In the genomic region with DNA sequence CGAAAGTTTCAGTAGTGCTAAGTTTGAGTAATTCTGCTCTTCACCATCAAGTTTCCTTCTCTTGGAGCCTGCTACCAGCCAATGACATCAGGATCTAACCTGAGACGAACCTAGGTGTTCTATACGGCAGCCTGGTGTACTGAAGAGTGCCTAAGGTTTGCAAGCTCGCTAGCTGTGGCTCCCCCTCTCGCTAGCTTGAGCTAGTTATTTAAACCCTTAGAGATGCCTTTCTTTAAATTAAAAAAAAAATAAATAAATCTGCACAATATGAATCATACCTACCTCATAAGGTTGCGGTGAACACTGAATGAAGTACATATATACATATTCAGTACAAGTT, we compare ENCODE assay signal across 1 cellular context.
TF ChIP-seq lines count a peak whose summit lies in the region.

No MANE protein-coding gene starts in this region.

TF ChIP-seq in GM12878, 131 proteins besides CTCF, POLR2A, EP300 and RAD21 (continued from another document):
- TF ChIP-seq, protein P1, sequence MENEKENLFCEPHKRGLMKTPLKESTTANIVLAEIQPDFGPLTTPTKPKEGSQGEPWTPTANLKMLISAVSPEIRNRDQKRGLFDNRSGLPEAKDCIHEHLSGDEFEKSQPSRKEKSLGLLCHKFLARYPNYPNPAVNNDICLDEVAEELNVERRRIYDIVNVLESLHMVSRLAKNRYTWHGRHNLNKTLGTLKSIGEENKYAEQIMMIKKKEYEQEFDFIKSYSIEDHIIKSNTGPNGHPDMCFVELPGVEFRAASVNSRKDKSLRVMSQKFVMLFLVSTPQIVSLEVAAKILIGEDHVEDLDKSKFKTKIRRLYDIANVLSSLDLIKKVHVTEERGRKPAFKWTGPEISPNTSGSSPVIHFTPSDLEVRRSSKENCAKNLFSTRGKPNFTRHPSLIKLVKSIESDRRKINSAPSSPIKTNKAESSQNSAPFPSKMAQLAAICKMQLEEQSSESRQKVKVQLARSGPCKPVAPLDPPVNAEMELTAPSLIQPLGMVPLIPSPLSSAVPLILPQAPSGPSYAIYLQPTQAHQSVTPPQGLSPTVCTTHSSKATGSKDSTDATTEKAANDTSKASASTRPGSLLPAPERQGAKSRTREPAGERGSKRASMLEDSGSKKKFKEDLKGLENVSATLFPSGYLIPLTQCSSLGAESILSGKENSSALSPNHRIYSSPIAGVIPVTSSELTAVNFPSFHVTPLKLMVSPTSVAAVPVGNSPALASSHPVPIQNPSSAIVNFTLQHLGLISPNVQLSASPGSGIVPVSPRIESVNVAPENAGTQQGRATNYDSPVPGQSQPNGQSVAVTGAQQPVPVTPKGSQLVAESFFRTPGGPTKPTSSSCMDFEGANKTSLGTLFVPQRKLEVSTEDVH (IDR thresholded peaks at IDR 0.05; ENCODE audit: low read depth, partially characterized antibody): no peak
- TF ChIP-seq MTA3 (IDR thresholded peaks at IDR 0.05; ENCODE audit: borderline replicate concordance, low read length) (no peak), SIX5 (IDR thresholded peaks at IDR 0.05; ENCODE audit: low read depth, low read length, severe bottlenecking) (no peak), ZNF217 (IDR thresholded peaks at IDR 0.05) (no peak), CREB1 (IDR thresholded peaks at IDR 0.05; ENCODE audit: low read depth) (no peak), PAX5 (IDR thresholded peaks at IDR 0.05; ENCODE audit: borderline replicate concordance, low read depth, low read length) (no peak), BHLHE40 (IDR thresholded peaks at IDR 0.05; ENCODE audit: borderline replicate concordance in 1 of 2, low read depth in 2 of 2, low read length in 1 of 2) (no peak), TBL1XR1 (IDR thresholded peaks at IDR 0.05; ENCODE audit: low read depth, low read length) (no peak), FOXK2 (IDR thresholded peaks at IDR 0.05) (no peak)
- TF ChIP-seq, protein P2, sequence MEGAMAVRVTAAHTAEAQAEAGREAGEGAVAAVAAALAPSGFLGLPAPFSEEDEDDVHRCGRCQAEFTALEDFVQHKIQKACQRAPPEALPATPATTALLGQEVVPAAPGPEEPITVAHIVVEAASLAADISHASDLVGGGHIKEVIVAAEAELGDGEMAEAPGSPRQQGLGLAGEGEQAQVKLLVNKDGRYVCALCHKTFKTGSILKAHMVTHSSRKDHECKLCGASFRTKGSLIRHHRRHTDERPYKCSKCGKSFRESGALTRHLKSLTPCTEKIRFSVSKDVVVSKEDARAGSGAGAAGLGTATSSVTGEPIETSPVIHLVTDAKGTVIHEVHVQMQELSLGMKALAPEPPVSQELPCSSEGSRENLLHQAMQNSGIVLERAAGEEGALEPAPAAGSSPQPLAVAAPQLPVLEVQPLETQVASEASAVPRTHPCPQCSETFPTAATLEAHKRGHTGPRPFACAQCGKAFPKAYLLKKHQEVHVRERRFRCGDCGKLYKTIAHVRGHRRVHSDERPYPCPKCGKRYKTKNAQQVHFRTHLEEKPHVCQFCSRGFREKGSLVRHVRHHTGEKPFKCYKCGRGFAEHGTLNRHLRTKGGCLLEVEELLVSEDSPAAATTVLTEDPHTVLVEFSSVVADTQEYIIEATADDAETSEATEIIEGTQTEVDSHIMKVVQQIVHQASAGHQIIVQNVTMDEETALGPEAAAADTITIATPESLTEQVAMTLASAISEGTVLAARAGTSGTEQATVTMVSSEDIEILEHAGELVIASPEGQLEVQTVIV (IDR thresholded peaks at IDR 0.05; ENCODE audit: borderline replicate concordance, partially characterized antibody): no peak
- TF ChIP-seq, protein P3, sequence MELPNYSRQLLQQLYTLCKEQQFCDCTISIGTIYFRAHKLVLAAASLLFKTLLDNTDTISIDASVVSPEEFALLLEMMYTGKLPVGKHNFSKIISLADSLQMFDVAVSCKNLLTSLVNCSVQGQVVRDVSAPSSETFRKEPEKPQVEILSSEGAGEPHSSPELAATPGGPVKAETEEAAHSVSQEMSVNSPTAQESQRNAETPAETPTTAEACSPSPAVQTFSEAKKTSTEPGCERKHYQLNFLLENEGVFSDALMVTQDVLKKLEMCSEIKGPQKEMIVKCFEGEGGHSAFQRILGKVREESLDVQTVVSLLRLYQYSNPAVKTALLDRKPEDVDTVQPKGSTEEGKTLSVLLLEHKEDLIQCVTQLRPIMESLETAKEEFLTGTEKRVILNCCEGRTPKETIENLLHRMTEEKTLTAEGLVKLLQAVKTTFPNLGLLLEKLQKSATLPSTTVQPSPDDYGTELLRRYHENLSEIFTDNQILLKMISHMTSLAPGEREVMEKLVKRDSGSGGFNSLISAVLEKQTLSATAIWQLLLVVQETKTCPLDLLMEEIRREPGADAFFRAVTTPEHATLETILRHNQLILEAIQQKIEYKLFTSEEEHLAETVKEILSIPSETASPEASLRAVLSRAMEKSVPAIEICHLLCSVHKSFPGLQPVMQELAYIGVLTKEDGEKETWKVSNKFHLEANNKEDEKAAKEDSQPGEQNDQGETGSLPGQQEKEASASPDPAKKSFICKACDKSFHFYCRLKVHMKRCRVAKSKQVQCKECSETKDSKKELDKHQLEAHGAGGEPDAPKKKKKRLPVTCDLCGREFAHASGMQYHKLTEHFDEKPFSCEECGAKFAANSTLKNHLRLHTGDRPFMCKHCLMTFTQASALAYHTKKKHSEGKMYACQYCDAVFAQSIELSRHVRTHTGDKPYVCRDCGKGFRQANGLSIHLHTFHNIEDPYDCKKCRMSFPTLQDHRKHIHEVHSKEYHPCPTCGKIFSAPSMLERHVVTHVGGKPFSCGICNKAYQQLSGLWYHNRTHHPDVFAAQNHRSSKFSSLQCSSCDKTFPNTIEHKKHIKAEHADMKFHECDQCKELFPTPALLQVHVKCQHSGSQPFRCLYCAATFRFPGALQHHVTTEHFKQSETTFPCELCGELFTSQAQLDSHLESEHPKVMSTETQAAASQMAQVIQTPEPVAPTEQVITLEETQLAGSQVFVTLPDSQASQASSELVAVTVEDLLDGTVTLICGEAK (IDR thresholded peaks at IDR 0.05; ENCODE audit: borderline replicate concordance): no peak
